Comparison of ENCODE assay signal across 9 cellular contexts in genomic region chr16:65121870-65122723, GRCh38. TPM values are rescaled to one million over a fixed set of nuclear protein-coding genes. Genes with fewer than 3 reads are reported as not detected.
DNase-seq lines count a peak whose midpoint lies in the region; ATAC-seq and TF ChIP-seq lines count a peak whose summit lies in the region.
"Had no signal": no experiment of that assay in that cellular context is flagged by ENCODE, and none has a peak within 500 bp of the region (broad histone marks: within the 10 kb centered on the region; RNA-seq: fewer than 3 reads in every experiment).

A gene with protein sequence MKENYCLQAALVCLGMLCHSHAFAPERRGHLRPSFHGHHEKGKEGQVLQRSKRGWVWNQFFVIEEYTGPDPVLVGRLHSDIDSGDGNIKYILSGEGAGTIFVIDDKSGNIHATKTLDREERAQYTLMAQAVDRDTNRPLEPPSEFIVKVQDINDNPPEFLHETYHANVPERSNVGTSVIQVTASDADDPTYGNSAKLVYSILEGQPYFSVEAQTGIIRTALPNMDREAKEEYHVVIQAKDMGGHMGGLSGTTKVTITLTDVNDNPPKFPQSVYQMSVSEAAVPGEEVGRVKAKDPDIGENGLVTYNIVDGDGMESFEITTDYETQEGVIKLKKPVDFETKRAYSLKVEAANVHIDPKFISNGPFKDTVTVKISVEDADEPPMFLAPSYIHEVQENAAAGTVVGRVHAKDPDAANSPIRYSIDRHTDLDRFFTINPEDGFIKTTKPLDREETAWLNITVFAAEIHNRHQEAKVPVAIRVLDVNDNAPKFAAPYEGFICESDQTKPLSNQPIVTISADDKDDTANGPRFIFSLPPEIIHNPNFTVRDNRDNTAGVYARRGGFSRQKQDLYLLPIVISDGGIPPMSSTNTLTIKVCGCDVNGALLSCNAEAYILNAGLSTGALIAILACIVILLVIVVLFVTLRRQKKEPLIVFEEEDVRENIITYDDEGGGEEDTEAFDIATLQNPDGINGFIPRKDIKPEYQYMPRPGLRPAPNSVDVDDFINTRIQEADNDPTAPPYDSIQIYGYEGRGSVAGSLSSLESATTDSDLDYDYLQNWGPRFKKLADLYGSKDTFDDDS (minus strand): TSS chr16:65122063. CDS start chr16:65004869, 117,194 bp downstream.

- TF ChIP-seq POLR2A in sigmoid colon (IDR thresholded peaks at IDR 0.05): no peak

- 2 to 4% methylated on average over 68 of the region's 69 CpGs for WGBS in sigmoid colon, 2 donors

- ATAC-seq in HG03342 (IDR thresholded peaks at IDR 0.05; ENCODE audit: unreplicated experiment) (no peak), GM21447 (IDR thresholded peaks at IDR 0.05; ENCODE audit: unreplicated experiment) (no peak), GM21367 (IDR thresholded peaks at IDR 0.05; ENCODE audit: unreplicated experiment) (no peak)

- no peak for TF ChIP-seq EP300 in sigmoid colon (IDR thresholded peaks at IDR 0.05)

- DNase-seq in GM13976 (ENCODE audit: low spot score): peak; percentile 11
- DNase-seq in astrocyte of the spinal cord (ENCODE audit: low read depth, low spot score): peak; percentile 91
- peak; percentile 78 for DNase-seq in sigmoid colon
- no peak for DNase-seq in stimulated activated CD4-positive, alpha-beta T cell treated with anti-CD3 and anti-CD28 coated beads, Interleukin-4, amount 100 ng/mL, for 4 hours

- intact Hi-C loops in sigmoid colon (cut with DNase I): loop anchor here (2.0 kb wide), 1 partner anchor 1149 kb away; no protein-coding TSS in a partner anchor

- H3K27ac ChIP-seq in sigmoid colon: peak within 1 kb of the TSS; percentile 83 to 93 (median 90)
- H3K27ac ChIP-seq: HL-60 had no signal

- no peaks in the 10 kb centered on the region for H3K9me3 ChIP-seq in sigmoid colon

- no peaks in the 10 kb centered on the region for H3K36me3 ChIP-seq in sigmoid colon

- no peak for TF ChIP-seq CTCF in GM13976 (IDR thresholded peaks at IDR 0.05; ENCODE audit: borderline replicate concordance, control extremely low read depth, extremely low read depth, insufficient read depth, missing control alignments)
- TF ChIP-seq CTCF in astrocyte of the spinal cord (IDR thresholded peaks at IDR 0.05; ENCODE audit: low read depth, low read length): peak; percentile 41
- peak; percentile 16 to 68 (median 26) for TF ChIP-seq CTCF in sigmoid colon (IDR thresholded peaks at IDR 0.05)

- in situ Hi-C loops in GM13976 (cut with MboI; ENCODE audit: low sequenced_read_pairs, unreplicated experiment): no loop called here
- in situ Hi-C loops in astrocyte of the spinal cord (cut with HindIII; ENCODE audit: low sequenced_read_pairs): no loop called here

- no peaks in the 10 kb centered on the region for H3K27me3 ChIP-seq in sigmoid colon

- H3K4me1 ChIP-seq in sigmoid colon: peaks cover 0 to 54% (median 20%) of the 10 kb centered on the region in 4 donors

- H3K4me3 ChIP-seq in astrocyte of the spinal cord (ENCODE audit: low read depth, low read length) (peak within 1 kb of the TSS; percentile 98), iPS-11a (ENCODE audit: low read depth, low read length) (peak within 1 kb of the TSS; percentile 65), sigmoid colon (peak within 1 kb of the TSS; percentile 49 to 80 (median 69))

RNA-seq across cellular contexts. Expression of the gene that starts here (rescaled TPM):
- 100 to 1,000 TPM in 1 of 4 donors, 10 to 100 TPM in 3; 19.3 to 146 (median 28.2) TPM for total RNA-seq in sigmoid colon
- polyA plus RNA-seq in sigmoid colon: 1 to 10 TPM; 1.2 to 8.4 (median 4.6) TPM

Comparison
In these comparisons a context has a peak if more than half of its experiments do, and no peak if none do; other contexts are left out.
1. DNase-seq: peak in GM13976 (single experiment), astrocyte of the spinal cord (single experiment) and sigmoid colon (single experiment); none in stimulated activated CD4-positive, alpha-beta T cell treated with anti-CD3 and anti-CD28 coated beads, Interleukin-4, amount 100 ng/mL, for 4 hours (0 of 2).
2. Peak in every context shown above with its lines, with median percentiles within 50 percentile points of each other: H3K4me3 ChIP-seq.